In the genomic region with DNA sequence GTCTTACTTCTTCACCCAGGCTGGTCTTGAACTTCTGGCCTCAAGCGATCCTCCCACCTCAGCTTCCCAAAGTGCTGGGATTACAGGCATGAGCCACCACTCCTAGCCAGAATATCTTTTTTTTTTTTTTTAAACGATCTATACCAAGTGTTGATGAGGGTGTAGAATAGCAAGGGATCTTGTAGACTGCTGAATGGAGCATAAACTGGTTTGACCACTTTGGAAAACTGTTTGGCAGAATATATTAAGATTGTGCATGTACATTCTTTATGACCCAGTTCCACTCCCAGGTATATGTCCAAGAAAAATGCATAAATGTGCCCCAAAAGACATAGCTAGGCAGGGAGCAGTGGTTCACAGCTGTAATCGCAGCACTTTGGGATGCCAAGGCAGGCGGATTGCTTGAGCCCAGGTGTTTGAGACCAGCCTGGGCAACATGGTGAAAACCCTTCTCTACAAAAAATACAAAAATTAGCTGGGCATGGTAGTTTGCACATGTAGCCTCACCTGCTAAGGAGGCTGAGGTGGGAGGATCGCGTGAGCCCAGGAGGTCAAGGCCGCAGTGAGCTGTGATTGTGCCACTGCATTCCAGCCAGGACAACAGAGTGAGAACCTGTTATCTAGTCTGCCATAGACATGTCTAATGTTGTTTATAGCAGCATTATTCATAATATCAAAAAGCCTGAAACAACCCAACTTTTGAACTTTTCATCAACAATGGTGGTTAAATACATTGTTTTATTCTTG, we compare ENCODE assay signal across 19 cellular contexts.
"Had no signal": no experiment of that assay in that cellular context is flagged by ENCODE, and none has a peak within 500 bp of the region (broad histone marks: within the 10 kb centered on the region; RNA-seq: fewer than 3 reads in every experiment).

No MANE protein-coding gene starts in this region.

- H3K4me3 Mint-ChIP-seq: activated naive CD8-positive, alpha-beta T cell treated with anti-CD3 and anti-CD28 coated beads, Interleukin-2, amount 10 ng/mL, durations not matched to agents 7 days and 5 days; activated T-cell treated with anti-CD3 and anti-CD28 coated beads, Interleukin-2, amount 50 U/mL, for 4 hours; T-helper 1 cell treated with Interleukin-12 subunit alpha and Interleukin-12 subunit beta and Interleukin-4 antibody, amounts not matched to agents 30 μg/mL and 1 μg/mL, for 36 hours had no signal

- H3K27ac ChIP-seq: gastrocnemius medialis, heart left ventricle, WERI-Rb-1 had no signal

- H3K4me3 ChIP-seq: gastrocnemius medialis, heart left ventricle, lung, transverse colon had no signal

- H3K27me3 Mint-ChIP-seq: activated naive CD8-positive, alpha-beta T cell treated with anti-CD3 and anti-CD28 coated beads, Interleukin-2, amount 10 ng/mL, durations not matched to agents 7 days and 5 days; naive thymus-derived CD8-positive, alpha-beta T cell had no signal

- H3K27me3 ChIP-seq: gastrocnemius medialis, heart left ventricle, transverse colon had no signal

- H3K27ac Mint-ChIP-seq: T-helper 1 cell treated with Interleukin-12 subunit alpha and Interleukin-12 subunit beta and Interleukin-4 antibody, amounts not matched to agents 30 μg/mL and 1 μg/mL, for 36 hours had no signal

- DNase-seq: activated CD4-positive, alpha-beta T cell treated with anti-CD3 and anti-CD28 coated beads, Interleukin-2, amount 50 U/mL, for 48 hours; activated gamma-delta T cell treated with Interleukin-2 at 50 U/mL for 16 hours; activated naive CD8-positive, alpha-beta T cell treated with anti-CD3 and anti-CD28 coated beads, Interleukin-2, amount 10 ng/mL, durations not matched to agents 7 days and 5 days; activated T-cell treated with anti-CD3 and anti-CD28 coated beads, Interleukin-2, amount 50 U/mL, for 4 hours; anterior cingulate cortex; cerebellar nuclear complex; effector memory CD4-positive, alpha-beta T cell; gastrocnemius medialis; heart left ventricle; left cardiac atrium; naive thymus-derived CD8-positive, alpha-beta T cell; posterior cingulate gyrus; retina; stimulated activated CD4-positive, alpha-beta T cell treated with anti-CD3 and anti-CD28 coated beads, Interleukin-2, amount 100 ng/mL, for 48 hours; stimulated activated naive CD4-positive, alpha-beta T cell; transverse colon; WERI-Rb-1 had no signal

- ATAC-seq: gastrocnemius medialis; heart left ventricle; left cardiac atrium; naive thymus-derived CD8-positive, alpha-beta T cell had no signal

- H3K9me3 ChIP-seq: gastrocnemius medialis, transverse colon had no signal
